1 cellular context compared by ENCODE assay signal in the genomic region with DNA sequence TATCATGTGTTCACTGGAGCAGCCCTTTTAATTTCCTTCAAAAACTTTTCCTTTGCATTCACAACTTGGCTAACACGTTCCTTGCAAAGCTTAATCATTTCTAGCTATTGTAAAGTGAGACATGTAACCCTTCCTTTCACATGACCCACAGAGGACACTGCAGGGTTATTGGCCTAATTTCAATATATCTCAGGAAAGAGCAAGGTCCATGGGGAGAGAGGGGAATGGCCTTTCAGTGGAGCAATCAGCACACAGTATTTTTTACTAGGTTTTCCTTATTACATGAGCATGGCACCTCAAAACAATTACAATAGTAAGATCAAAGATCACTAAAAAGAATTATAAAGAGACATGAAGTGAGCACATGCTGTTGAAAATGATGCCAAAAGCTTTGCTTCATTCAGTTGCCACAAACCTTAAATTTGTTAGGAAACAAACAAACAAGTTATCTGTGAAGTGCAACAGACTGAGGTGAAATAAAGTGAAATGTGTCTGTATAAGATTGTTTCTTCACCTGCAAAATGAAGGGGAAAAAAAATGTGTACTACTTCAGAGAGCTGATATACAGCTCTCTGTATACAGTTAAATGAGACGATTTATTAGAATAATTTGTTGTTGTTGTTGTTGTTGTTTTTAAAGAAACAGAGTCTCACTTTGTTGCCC.
A peak's percentile ranks its signal among the peaks of the same experiment; 100 is the strongest.
TF ChIP-seq lines count a peak whose summit lies in the region.

No MANE protein-coding gene starts in this region.

TF ChIP-seq in HepG2, 621 proteins besides CTCF, POLR2A, EP300 and RAD21 (continued from another document and continues in another):
- TF ChIP-seq, protein P1, sequence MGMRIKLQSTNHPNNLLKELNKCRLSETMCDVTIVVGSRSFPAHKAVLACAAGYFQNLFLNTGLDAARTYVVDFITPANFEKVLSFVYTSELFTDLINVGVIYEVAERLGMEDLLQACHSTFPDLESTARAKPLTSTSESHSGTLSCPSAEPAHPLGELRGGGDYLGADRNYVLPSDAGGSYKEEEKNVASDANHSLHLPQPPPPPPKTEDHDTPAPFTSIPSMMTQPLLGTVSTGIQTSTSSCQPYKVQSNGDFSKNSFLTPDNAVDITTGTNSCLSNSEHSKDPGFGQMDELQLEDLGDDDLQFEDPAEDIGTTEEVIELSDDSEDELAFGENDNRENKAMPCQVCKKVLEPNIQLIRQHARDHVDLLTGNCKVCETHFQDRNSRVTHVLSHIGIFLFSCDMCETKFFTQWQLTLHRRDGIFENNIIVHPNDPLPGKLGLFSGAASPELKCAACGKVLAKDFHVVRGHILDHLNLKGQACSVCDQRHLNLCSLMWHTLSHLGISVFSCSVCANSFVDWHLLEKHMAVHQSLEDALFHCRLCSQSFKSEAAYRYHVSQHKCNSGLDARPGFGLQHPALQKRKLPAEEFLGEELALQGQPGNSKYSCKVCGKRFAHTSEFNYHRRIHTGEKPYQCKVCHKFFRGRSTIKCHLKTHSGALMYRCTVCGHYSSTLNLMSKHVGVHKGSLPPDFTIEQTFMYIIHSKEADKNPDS (CRISPR knock-in tag; IDR thresholded peaks at IDR 0.05) = no peak
- no peak for TF ChIP-seq CREB1 (IDR thresholded peaks at IDR 0.05)
- TF ChIP-seq CREB1 (CRISPR knock-in tag; IDR thresholded peaks at IDR 0.05) = peak; percentile 68
- no peak for TF ChIP-seq SRSF4 (IDR thresholded peaks at IDR 0.05; ENCODE audit: low read depth, low read length, poor library complexity, severe bottlenecking)
- 0 out of 2 replicates have a peak, but pooled peaks have one; percentile 28 for TF ChIP-seq RFXANK (CRISPR knock-in tag; IDR thresholded peaks at IDR 0.05)
- no peak for TF ChIP-seq ZNF354B (CRISPR knock-in tag; IDR thresholded peaks at IDR 0.05)
- no peak for TF ChIP-seq ZNF251 (CRISPR knock-in tag; IDR thresholded peaks at IDR 0.05)
- TF ChIP-seq ZNF552 (CRISPR knock-in tag; IDR thresholded peaks at IDR 0.05; ENCODE audit: borderline replicate concordance) = no peak
- no peak; the same call in 1 of the 2 replicates for TF ChIP-seq NR2C2 (CRISPR knock-in tag; IDR thresholded peaks at IDR 0.05; ENCODE audit: borderline replicate concordance)
- no peak for TF ChIP-seq CBX5 (CRISPR knock-in tag; IDR thresholded peaks at IDR 0.05; ENCODE audit: borderline replicate concordance)
- no peak for TF ChIP-seq ZNF253 (CRISPR knock-in tag; IDR thresholded peaks at IDR 0.05; ENCODE audit: borderline replicate concordance)
- no peak for TF ChIP-seq ZNF772 (CRISPR knock-in tag; IDR thresholded peaks at IDR 0.05)
- no peak for TF ChIP-seq FOXJ3 (CRISPR knock-in tag; IDR thresholded peaks at IDR 0.05; ENCODE audit: borderline replicate concordance)
- TF ChIP-seq, protein P2, sequence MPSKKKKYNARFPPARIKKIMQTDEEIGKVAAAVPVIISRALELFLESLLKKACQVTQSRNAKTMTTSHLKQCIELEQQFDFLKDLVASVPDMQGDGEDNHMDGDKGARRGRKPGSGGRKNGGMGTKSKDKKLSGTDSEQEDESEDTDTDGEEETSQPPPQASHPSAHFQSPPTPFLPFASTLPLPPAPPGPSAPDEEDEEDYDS (CRISPR knock-in tag; IDR thresholded peaks at IDR 0.05) = peak; percentile 14; the same call in 1 of the 2 replicates
- peak; percentile 21; the same call in 1 of the 2 replicates for TF ChIP-seq ARNTL (CRISPR knock-in tag; IDR thresholded peaks at IDR 0.05)
- peak; percentile 70; the same call in 1 of the 2 replicates for TF ChIP-seq PPARG (CRISPR knock-in tag; conservative IDR thresholded peaks at IDR 0.05)
- TF ChIP-seq ATF1 (CRISPR knock-in tag; IDR thresholded peaks at IDR 0.05) = no peak
- no peak for TF ChIP-seq RFXAP (CRISPR knock-in tag; IDR thresholded peaks at IDR 0.05; ENCODE audit: borderline replicate concordance)
- no peak for TF ChIP-seq MAZ (IDR thresholded peaks at IDR 0.05; ENCODE audit: borderline replicate concordance, low read depth, low read length)
- TF ChIP-seq MAZ (CRISPR knock-in tag; IDR thresholded peaks at IDR 0.05; ENCODE audit: low read depth) = no peak
- TF ChIP-seq GPN1 (CRISPR knock-in tag; IDR thresholded peaks at IDR 0.05; ENCODE audit: borderline replicate concordance) = no peak
- TF ChIP-seq POLR2AphosphoS2 (IDR thresholded peaks at IDR 0.05; ENCODE audit: low read depth, low read length) = no peak
- peak; percentile 76 for TF ChIP-seq ZNF614 (CRISPR knock-in tag; IDR thresholded peaks at IDR 0.05; ENCODE audit: borderline replicate concordance)
- TF ChIP-seq, protein P3, sequence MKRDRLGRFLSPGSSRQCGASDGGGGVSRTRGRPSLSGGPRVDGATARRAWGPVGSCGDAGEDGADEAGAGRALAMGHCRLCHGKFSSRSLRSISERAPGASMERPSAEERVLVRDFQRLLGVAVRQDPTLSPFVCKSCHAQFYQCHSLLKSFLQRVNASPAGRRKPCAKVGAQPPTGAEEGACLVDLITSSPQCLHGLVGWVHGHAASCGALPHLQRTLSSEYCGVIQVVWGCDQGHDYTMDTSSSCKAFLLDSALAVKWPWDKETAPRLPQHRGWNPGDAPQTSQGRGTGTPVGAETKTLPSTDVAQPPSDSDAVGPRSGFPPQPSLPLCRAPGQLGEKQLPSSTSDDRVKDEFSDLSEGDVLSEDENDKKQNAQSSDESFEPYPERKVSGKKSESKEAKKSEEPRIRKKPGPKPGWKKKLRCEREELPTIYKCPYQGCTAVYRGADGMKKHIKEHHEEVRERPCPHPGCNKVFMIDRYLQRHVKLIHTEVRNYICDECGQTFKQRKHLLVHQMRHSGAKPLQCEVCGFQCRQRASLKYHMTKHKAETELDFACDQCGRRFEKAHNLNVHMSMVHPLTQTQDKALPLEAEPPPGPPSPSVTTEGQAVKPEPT (CRISPR knock-in tag; IDR thresholded peaks at IDR 0.05; ENCODE audit: low read depth) = no peak
- TF ChIP-seq ZNF367 (CRISPR knock-in tag; IDR thresholded peaks at IDR 0.05; ENCODE audit: borderline replicate concordance) = no peak
- TF ChIP-seq NR1H2 (CRISPR knock-in tag; IDR thresholded peaks at IDR 0.05; ENCODE audit: borderline replicate concordance, low read depth) = no peak
- no peak for TF ChIP-seq TCF7 (IDR thresholded peaks at IDR 0.05; ENCODE audit: low read depth)
- TF ChIP-seq YY1 (IDR thresholded peaks at IDR 0.05; ENCODE audit: insufficient read depth, insufficient replicate concordance, low read depth, low read length) = no peak
- no peak for TF ChIP-seq PRMT3 (CRISPR knock-in tag; IDR thresholded peaks at IDR 0.05; ENCODE audit: borderline replicate concordance, low read depth)
- no peak for TF ChIP-seq JDP2 (CRISPR knock-in tag; IDR thresholded peaks at IDR 0.05; ENCODE audit: borderline replicate concordance)
- TF ChIP-seq ZNF160 (CRISPR knock-in tag; IDR thresholded peaks at IDR 0.05) = no peak
- TF ChIP-seq MBNL3 (CRISPR knock-in tag; conservative IDR thresholded peaks at IDR 0.05) = no peak
- peak; percentile 68; the same call in 1 of the 2 replicates for TF ChIP-seq ERF (CRISPR knock-in tag; IDR thresholded peaks at IDR 0.05)
- TF ChIP-seq HNF4A (CRISPR knock-in tag; IDR thresholded peaks at IDR 0.05) = peak; percentile 97
- peak; percentile 73; the same call in 1 of the 2 replicates for TF ChIP-seq RXRA (CRISPR knock-in tag; IDR thresholded peaks at IDR 0.05)
- no peak for TF ChIP-seq ZNF33B (CRISPR knock-in tag; IDR thresholded peaks at IDR 0.05)
- no peak for TF ChIP-seq NFE2 (CRISPR knock-in tag; IDR thresholded peaks at IDR 0.05)
- TF ChIP-seq, protein P4, sequence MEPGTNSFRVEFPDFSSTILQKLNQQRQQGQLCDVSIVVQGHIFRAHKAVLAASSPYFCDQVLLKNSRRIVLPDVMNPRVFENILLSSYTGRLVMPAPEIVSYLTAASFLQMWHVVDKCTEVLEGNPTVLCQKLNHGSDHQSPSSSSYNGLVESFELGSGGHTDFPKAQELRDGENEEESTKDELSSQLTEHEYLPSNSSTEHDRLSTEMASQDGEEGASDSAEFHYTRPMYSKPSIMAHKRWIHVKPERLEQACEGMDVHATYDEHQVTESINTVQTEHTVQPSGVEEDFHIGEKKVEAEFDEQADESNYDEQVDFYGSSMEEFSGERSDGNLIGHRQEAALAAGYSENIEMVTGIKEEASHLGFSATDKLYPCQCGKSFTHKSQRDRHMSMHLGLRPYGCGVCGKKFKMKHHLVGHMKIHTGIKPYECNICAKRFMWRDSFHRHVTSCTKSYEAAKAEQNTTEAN (CRISPR knock-in tag; conservative IDR thresholded peaks at IDR 0.05) = no peak
- TF ChIP-seq STAG1 (CRISPR knock-in tag; IDR thresholded peaks at IDR 0.05) = peak; percentile 21; the same call in 1 of the 2 replicates
- TF ChIP-seq NCOA2 (CRISPR knock-in tag; IDR thresholded peaks at IDR 0.05) = peak; percentile 56
- TF ChIP-seq ZNF317 (CRISPR knock-in tag; IDR thresholded peaks at IDR 0.05) = no peak
- TF ChIP-seq ZFX (CRISPR knock-in tag; IDR thresholded peaks at IDR 0.05; ENCODE audit: low read depth) = peak; percentile 35
- TF ChIP-seq TBX2 (CRISPR knock-in tag; IDR thresholded peaks at IDR 0.05; ENCODE audit: borderline replicate concordance) = peak; percentile 61; the same call in 1 of the 2 replicates
- no peak for TF ChIP-seq HOXA3 (CRISPR knock-in tag; IDR thresholded peaks at IDR 0.05)
- TF ChIP-seq ZNF768 (CRISPR knock-in tag; IDR thresholded peaks at IDR 0.05) = no peak
- no peak for TF ChIP-seq ZNF75D (CRISPR knock-in tag; IDR thresholded peaks at IDR 0.05; ENCODE audit: borderline replicate concordance)
- no peak for TF ChIP-seq NFRKB (IDR thresholded peaks at IDR 0.05)
- TF ChIP-seq SOX5 (CRISPR knock-in tag; IDR thresholded peaks at IDR 0.05; ENCODE audit: borderline replicate concordance) = peak; percentile 88
- TF ChIP-seq NFYB (CRISPR knock-in tag; IDR thresholded peaks at IDR 0.05) = peak; percentile 29; the same call in 1 of the 2 replicates
- TF ChIP-seq, protein P5, sequence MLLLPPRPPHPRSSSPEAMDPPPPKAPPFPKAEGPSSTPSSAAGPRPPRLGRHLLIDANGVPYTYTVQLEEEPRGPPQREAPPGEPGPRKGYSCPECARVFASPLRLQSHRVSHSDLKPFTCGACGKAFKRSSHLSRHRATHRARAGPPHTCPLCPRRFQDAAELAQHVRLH (CRISPR knock-in tag; IDR thresholded peaks at IDR 0.05; ENCODE audit: borderline replicate concordance, low read depth) = no peak
- TF ChIP-seq KAT8 (CRISPR knock-in tag; IDR thresholded peaks at IDR 0.05) = 0 out of 2 replicates have a peak, but pooled peaks have one; percentile 44
- TF ChIP-seq ZNF547 (CRISPR knock-in tag; IDR thresholded peaks at IDR 0.05) = no peak
- TF ChIP-seq, protein P6, sequence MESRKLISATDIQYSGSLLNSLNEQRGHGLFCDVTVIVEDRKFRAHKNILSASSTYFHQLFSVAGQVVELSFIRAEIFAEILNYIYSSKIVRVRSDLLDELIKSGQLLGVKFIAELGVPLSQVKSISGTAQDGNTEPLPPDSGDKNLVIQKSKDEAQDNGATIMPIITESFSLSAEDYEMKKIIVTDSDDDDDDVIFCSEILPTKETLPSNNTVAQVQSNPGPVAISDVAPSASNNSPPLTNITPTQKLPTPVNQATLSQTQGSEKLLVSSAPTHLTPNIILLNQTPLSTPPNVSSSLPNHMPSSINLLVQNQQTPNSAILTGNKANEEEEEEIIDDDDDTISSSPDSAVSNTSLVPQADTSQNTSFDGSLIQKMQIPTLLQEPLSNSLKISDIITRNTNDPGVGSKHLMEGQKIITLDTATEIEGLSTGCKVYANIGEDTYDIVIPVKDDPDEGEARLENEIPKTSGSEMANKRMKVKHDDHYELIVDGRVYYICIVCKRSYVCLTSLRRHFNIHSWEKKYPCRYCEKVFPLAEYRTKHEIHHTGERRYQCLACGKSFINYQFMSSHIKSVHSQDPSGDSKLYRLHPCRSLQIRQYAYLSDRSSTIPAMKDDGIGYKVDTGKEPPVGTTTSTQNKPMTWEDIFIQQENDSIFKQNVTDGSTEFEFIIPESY (CRISPR knock-in tag; IDR thresholded peaks at IDR 0.05) = no peak
- TF ChIP-seq, protein P7, sequence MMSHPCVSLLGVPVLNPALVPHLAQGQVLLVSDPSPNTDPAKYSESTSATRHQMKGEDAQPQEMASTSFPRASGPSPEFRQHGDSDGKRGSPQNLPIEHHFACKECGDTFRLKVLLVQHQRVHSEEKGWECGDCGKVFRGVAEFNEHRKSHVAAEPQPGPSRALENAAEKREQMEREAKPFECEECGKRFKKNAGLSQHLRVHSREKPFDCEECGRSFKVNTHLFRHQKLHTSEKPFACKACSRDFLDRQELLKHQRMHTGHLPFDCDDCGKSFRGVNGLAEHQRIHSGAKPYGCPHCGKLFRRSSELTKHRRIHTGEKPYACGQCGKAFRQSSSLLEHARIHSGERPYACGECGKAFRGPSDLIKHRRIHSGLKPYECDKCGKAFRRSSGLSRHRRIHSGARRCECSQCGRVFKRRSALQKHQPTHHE (CRISPR knock-in tag; IDR thresholded peaks at IDR 0.05; ENCODE audit: borderline replicate concordance) = no peak
- TF ChIP-seq ZNF205 (CRISPR knock-in tag; IDR thresholded peaks at IDR 0.05) = no peak; the same call in 1 of the 2 replicates
- TF ChIP-seq CC2D1A (CRISPR knock-in tag; IDR thresholded peaks at IDR 0.05) = no peak
- TF ChIP-seq, protein P8, sequence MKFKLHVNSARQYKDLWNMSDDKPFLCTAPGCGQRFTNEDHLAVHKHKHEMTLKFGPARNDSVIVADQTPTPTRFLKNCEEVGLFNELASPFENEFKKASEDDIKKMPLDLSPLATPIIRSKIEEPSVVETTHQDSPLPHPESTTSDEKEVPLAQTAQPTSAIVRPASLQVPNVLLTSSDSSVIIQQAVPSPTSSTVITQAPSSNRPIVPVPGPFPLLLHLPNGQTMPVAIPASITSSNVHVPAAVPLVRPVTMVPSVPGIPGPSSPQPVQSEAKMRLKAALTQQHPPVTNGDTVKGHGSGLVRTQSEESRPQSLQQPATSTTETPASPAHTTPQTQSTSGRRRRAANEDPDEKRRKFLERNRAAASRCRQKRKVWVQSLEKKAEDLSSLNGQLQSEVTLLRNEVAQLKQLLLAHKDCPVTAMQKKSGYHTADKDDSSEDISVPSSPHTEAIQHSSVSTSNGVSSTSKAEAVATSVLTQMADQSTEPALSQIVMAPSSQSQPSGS (CRISPR knock-in tag; IDR thresholded peaks at IDR 0.05) = no peak
- no peak for TF ChIP-seq ZNF496 (CRISPR knock-in tag; IDR thresholded peaks at IDR 0.05; ENCODE audit: insufficient replicate concordance)
- TF ChIP-seq ZMYM4 (CRISPR knock-in tag; IDR thresholded peaks at IDR 0.05) = peak; percentile 76
- TF ChIP-seq MXI1 (IDR thresholded peaks at IDR 0.05; ENCODE audit: borderline replicate concordance, low read depth, low read length) = peak; percentile 30; the same call in 1 of the 3 replicates
- TF ChIP-seq FOXP1 (IDR thresholded peaks at IDR 0.05) = peak; percentile 43; the same call in 1 of the 2 replicates
- peak; percentile 59 for TF ChIP-seq FOXP1 (CRISPR knock-in tag; IDR thresholded peaks at IDR 0.05)
- TF ChIP-seq ZNF644 (CRISPR knock-in tag; IDR thresholded peaks at IDR 0.05; ENCODE audit: low read depth) = peak; percentile 62; the same call in 1 of the 2 replicates
- TF ChIP-seq YEATS2 (CRISPR knock-in tag; IDR thresholded peaks at IDR 0.05; ENCODE audit: borderline replicate concordance) = peak; percentile 56; the same call in 1 of the 2 replicates
- 0 out of 2 replicates have a peak, but pooled peaks have one; percentile 17 for TF ChIP-seq TGIF2 (CRISPR knock-in tag; IDR thresholded peaks at IDR 0.05)
- TF ChIP-seq, protein P9, sequence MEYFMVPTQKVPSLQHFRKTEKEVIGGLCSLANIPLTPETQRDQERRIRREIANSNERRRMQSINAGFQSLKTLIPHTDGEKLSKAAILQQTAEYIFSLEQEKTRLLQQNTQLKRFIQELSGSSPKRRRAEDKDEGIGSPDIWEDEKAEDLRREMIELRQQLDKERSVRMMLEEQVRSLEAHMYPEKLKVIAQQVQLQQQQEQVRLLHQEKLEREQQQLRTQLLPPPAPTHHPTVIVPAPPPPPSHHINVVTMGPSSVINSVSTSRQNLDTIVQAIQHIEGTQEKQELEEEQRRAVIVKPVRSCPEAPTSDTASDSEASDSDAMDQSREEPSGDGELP (IDR thresholded peaks at IDR 0.05; ENCODE audit: borderline replicate concordance, low read depth) = no peak
